1 cellular context compared by ENCODE assay signal in the genomic region with DNA sequence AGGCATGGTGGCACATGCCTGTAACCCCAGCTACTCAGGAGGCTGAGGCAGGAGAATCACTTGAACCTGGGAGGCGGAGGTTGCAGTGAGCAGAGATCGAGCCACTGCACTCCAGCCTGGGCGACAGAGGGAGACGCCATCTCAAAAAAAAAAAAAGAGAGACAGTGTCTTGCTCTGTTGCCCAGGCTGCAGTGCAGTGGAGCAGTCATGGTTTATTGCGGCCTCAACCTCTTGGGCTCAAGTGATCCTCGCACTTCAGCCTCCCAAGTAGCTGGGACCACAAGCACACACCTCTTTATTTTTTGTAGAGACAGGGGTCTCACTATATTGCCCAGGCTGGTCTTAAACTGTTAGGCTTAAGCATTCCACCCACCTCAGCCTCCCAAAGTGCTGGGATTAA. TPM values are rescaled to one million over a fixed set of nuclear protein-coding genes. Genes with fewer than 3 reads are reported as not detected.
"Had no signal": no experiment of that assay in that cellular context is flagged by ENCODE, and none has a peak within 500 bp of the region (broad histone marks: within the 10 kb centered on the region; RNA-seq: fewer than 3 reads in every experiment).

No MANE protein-coding gene starts in this region.

RNA-seq across cellular contexts. Expression of a gene that starts 21.1 kb away (rescaled TPM):
- total RNA-seq: left ventricle myocardium superior had no signal
